18 cellular contexts compared by ENCODE assay signal in genomic region chr18:59656488-59656887, GRCh38. TPM values are rescaled to one million over a fixed set of nuclear protein-coding genes. Genes with fewer than 3 reads are reported as not detected.
A peak's percentile ranks its signal among the peaks of the same experiment; 100 is the strongest.
DNase-seq lines count a peak whose midpoint lies in the region; ATAC-seq, FAIRE-seq and TF ChIP-seq lines count a peak whose summit lies in the region.
"Had no signal": no experiment of that assay in that cellular context is flagged by ENCODE, and none has a peak within 500 bp of the region (broad histone marks: within the 10 kb centered on the region; RNA-seq: fewer than 3 reads in every experiment).

No MANE protein-coding gene starts in this region.

- 13% methylated on average over 6 of the region's 6 CpGs for WGBS in HepG2 (ENCODE audit: low lambda C conversion rate)
- WGBS in right lobe of liver (ENCODE audit: insufficient coverage, low coverage, low lambda C conversion rate, missing lambda C conversion rate) = 54% methylated on average over 6 of the region's 6 CpGs

- no peak for TF ChIP-seq POLR2A in HepG2 (IDR thresholded peaks at IDR 0.05; ENCODE audit: insufficient read depth in 1 of 2, low read depth in 2 of 2, low read length in 2 of 2)
- TF ChIP-seq POLR2A in right lobe of liver (IDR thresholded peaks at IDR 0.05) = no peak

- in situ Hi-C loops in HepG2 (cut with HindIII; ENCODE audit: extremely low pct_ligation_motif_present, low pct_unique_long_range_greater_than_20kb) = no loop called here

- H3K27me3 ChIP-seq in HepG2 (ENCODE audit: control insufficient read depth in 1 of 2, insufficient read depth in 2 of 2, low read length in 2 of 2) (peaks cover 0 to 8% of the 10 kb centered on the region in 2 experiments; a peak in 2 of 5 replicates), right lobe of liver (no peaks in the 10 kb centered on the region), muscle layer of colon (ENCODE audit: control insufficient read depth in 1 of 2, insufficient read depth in 2 of 2, low read length in 2 of 2) (no peaks in the 10 kb centered on the region)
- H3K27me3 ChIP-seq: BLaER1 had no signal

- no peak overlapping the region for H3K4me2 ChIP-seq in HepG2 (ENCODE audit: low read depth, low read length)
- H3K4me2 ChIP-seq: BLaER1 had no signal

- intact Hi-C loops in HepG2 (cut with micrococcal nuclease; ENCODE audit: unreplicated experiment) = no loop called here
- intact Hi-C loops in right lobe of liver (cut with DNase I) = no loop called here

- DNase-seq in HepG2 (ENCODE audit: low spot score) (no peak), right lobe of liver (no peak), NCI-H774 (lab: John Stamatoyannopoulos, UW) (no peak), glomerular visceral epithelial cell (ENCODE audit: extremely low spot score) (no peak)
- DNase-seq: CD4-positive, alpha-beta memory T cell; DMS79 treated with DMSO at 0.1 percent for 48 hours; GF-D8 had no signal

- no peaks in the 10 kb centered on the region for H3K36me3 ChIP-seq in HepG2 (replicated peaks in 1 of 2; ENCODE audit: control insufficient read depth in 1 of 2, insufficient read depth in 2 of 2, low read length in 2 of 2)
- no peaks in the 10 kb centered on the region for H3K36me3 ChIP-seq in right lobe of liver
- H3K36me3 ChIP-seq in muscle layer of colon (ENCODE audit: insufficient read depth, low read length) = no peaks in the 10 kb centered on the region
- H3K36me3 ChIP-seq: BLaER1, HAP-1 had no signal

- POLR2A ChIA-PET in HepG2 (lab: Yijun Ruan, JAX) = no interaction called here

- H3K4me1 ChIP-seq in HepG2 (ENCODE audit: insufficient read depth, low read length) = no peaks in the 10 kb centered on the region
- no peaks in the 10 kb centered on the region for H3K4me1 ChIP-seq in right lobe of liver
- H3K4me1 ChIP-seq in muscle layer of colon (ENCODE audit: insufficient read depth, low read length) = peaks cover 47% of the 10 kb centered on the region
- H3K4me1 ChIP-seq: HAP-1 had no signal

- TF ChIP-seq RAD21 in HepG2 (CRISPR knock-in tag; IDR thresholded peaks at IDR 0.05) = no peak

- ATAC-seq in HepG2 (no peak), right lobe of liver (no peak), HG02571 (IDR thresholded peaks at IDR 0.05; ENCODE audit: unreplicated experiment) (no peak)

- no TSS peak for BruUV-seq in HepG2 (replicated peaks; lab: Mats Ljungman, UMichigan)

- H3K4me3 ChIP-seq in HepG2 (replicated peaks in 1 of 3; ENCODE audit: insufficient read depth in 1 of 3, low read depth in 2 of 3, low read length in 3 of 3) (no peak overlapping the region), right lobe of liver (no peak overlapping the region), muscle layer of colon (ENCODE audit: low read depth in 1 of 2, low read length in 2 of 2) (no peak overlapping the region)
- H3K4me3 ChIP-seq: BLaER1, HAP-1 had no signal

- H4K20me1 ChIP-seq in HepG2 (ENCODE audit: insufficient read depth, low read length) = no peaks in the 10 kb centered on the region
- H4K20me1 ChIP-seq: BLaER1 had no signal

- no peak overlapping the region for H3K9ac ChIP-seq in HepG2 (ENCODE audit: insufficient read depth, low read depth, low read length)
- H3K9ac ChIP-seq in muscle layer of colon (ENCODE audit: low read length) = no peak overlapping the region
- H3K9ac ChIP-seq: BLaER1 had no signal

- TF ChIP-seq CTCF in HepG2 (CRISPR knock-in tag; IDR thresholded peaks at IDR 0.05) (no peak), right lobe of liver (IDR thresholded peaks at IDR 0.05) (no peak)

- no peak for TF ChIP-seq EP300 in HepG2 (IDR thresholded peaks at IDR 0.05; ENCODE audit: low read depth in 2 of 2, low read length in 2 of 2)
- no peak for TF ChIP-seq EP300 in HepG2 (CRISPR knock-in tag; IDR thresholded peaks at IDR 0.05; ENCODE audit: borderline replicate concordance)

- no peaks in the 10 kb centered on the region for H3K9me3 ChIP-seq in HepG2 (ENCODE audit: low read length)
- no peaks in the 10 kb centered on the region for H3K9me3 ChIP-seq in right lobe of liver
- no peaks in the 10 kb centered on the region for H3K9me3 ChIP-seq in muscle layer of colon (ENCODE audit: low read length)
- H3K9me3 ChIP-seq: BLaER1, HAP-1 had no signal

- H3K79me2 ChIP-seq in HepG2 (ENCODE audit: insufficient read depth, low read length) = no peaks in the 10 kb centered on the region

- CTCF ChIA-PET in HepG2 (lab: Yijun Ruan, JAX; ENCODE audit: low intra/inter-chr PET ratio, low total read pairs) = no interaction called here

- no peak overlapping the region for H2AFZ ChIP-seq in HepG2 (ENCODE audit: low read length)

- FAIRE-seq in HepG2 (lab: Jason Lieb, UNC) (no peak), endometrium (lab: Jason Lieb, UNC) (peak; percentile 91)
- FAIRE-seq: H1 had no signal

- H3K27ac ChIP-seq in HepG2 (ENCODE audit: extremely low read length, insufficient read depth, low read length) (no peak overlapping the region), right lobe of liver (no peak overlapping the region), muscle layer of colon (ENCODE audit: low read depth, low read length) (peak overlapping the region; percentile 27)
- H3K27ac ChIP-seq: 22Rv1, BLaER1, HL-60 had no signal

TF ChIP-seq in HepG2, 621 proteins besides CTCF, POLR2A, EP300 and RAD21:
- TF ChIP-seq ZSCAN31 (CRISPR knock-in tag; IDR thresholded peaks at IDR 0.05; ENCODE audit: low read depth) = no peak
- TF ChIP-seq ZNF674 (CRISPR knock-in tag; IDR thresholded peaks at IDR 0.05; ENCODE audit: low read depth) = no peak
- peak; percentile 20 to 70; a peak in 2 of 4 replicates for TF ChIP-seq MAFK (conservative IDR thresholded peaks at IDR 0.05 in 1 of 2, IDR thresholded peaks at IDR 0.05 in 1 of 2; ENCODE audit: low read length in 2 of 2)
- peak; percentile 48 for TF ChIP-seq MAFF (IDR thresholded peaks at IDR 0.05; ENCODE audit: low read depth, low read length)

RNA-seq across cellular contexts. Expression of gene CCBE1, which starts 40.7 kb away (rescaled TPM):
- total RNA-seq in HepG2 (2016; rRNA removed; fragmentation: Illumina TruSeq; extraction: Trizol) (not detected in 2 replicates), right lobe of liver (1 to 10 TPM; 2.7 to 6.9 (median 4.3) TPM)
- not detected in 2 replicates for total RNA-seq in HepG2 (2016; cell fraction: cytosol; rRNA removed; fragmentation: Illumina TruSeq; extraction: Trizol; ENCODE audit: low read depth)
- total RNA-seq in HepG2 (2016; cell fraction: insoluble cytoplasmic fraction; rRNA removed; fragmentation: Illumina TruSeq; extraction: Trizol) = not detected in 2 replicates
- not detected in 2 replicates for total RNA-seq in HepG2 (2016; cell fraction: membrane; rRNA removed; fragmentation: Illumina TruSeq; extraction: Trizol)
- not detected in 2 replicates for total RNA-seq in HepG2 (2016; cell fraction: nucleus; rRNA removed; fragmentation: Illumina TruSeq; extraction: Trizol)
- not detected in 2 replicates for polyA plus RNA-seq in HepG2 (2011; rRNA removed)
- polyA plus RNA-seq in HepG2 (2011; cell fraction: cytosol; rRNA removed) = 0.03 TPM in 1 of 2 replicates, not detected in the other
- polyA plus RNA-seq in HepG2 (2011; cell fraction: nucleus; rRNA removed) = not detected in 2 replicates
- polyA plus RNA-seq in HepG2 (2012) = not detected in 2 replicates
- polyA plus RNA-seq in HepG2 (2016; cell fraction: cytosol; fragmentation: Illumina TruSeq; extraction: Trizol; ENCODE audit: low read depth) = not detected in 2 replicates
- polyA plus RNA-seq in HepG2 (2016; cell fraction: insoluble cytoplasmic fraction; fragmentation: Illumina TruSeq; extraction: Trizol; ENCODE audit: low read depth) = 0.09 TPM in 1 of 2 replicates, not detected in the other
- not detected in 2 replicates for polyA plus RNA-seq in HepG2 (2016; cell fraction: membrane; fragmentation: Illumina TruSeq; extraction: Trizol; ENCODE audit: low read depth)
- polyA plus RNA-seq in HepG2 (2016; cell fraction: nucleus; fragmentation: Illumina TruSeq; extraction: Trizol; ENCODE audit: insufficient read depth, low read depth) = not detected in 2 replicates
- not detected in 2 replicates for polyA minus RNA-seq in HepG2 (2011; rRNA and poly(A)+ RNA removed; ENCODE audit: low replicate concordance)
- not detected in 2 replicates for polyA minus RNA-seq in HepG2 (2011; cell fraction: cytosol; rRNA and poly(A)+ RNA removed)
- not detected in 2 replicates for polyA minus RNA-seq in HepG2 (2011; cell fraction: nucleus; rRNA and poly(A)+ RNA removed)
- total RNA-seq: A673; CD4-positive, alpha-beta memory T cell had no signal
- polyA plus RNA-seq: CD14-positive monocyte; CD4-positive, alpha-beta memory T cell; IgD-negative memory B cell had no signal
